Comparison of ENCODE assay signal across 9 cellular contexts in genomic region chr5:72452515-72453259, GRCh38. TPM values are rescaled to one million over a fixed set of nuclear protein-coding genes. Genes with fewer than 3 reads are reported as not detected.
DNase-seq lines count a peak whose midpoint lies in the region; ATAC-seq, FAIRE-seq and TF ChIP-seq lines count a peak whose summit lies in the region.
"Had no signal": no experiment of that assay in that cellular context is flagged by ENCODE, and none has a peak within 500 bp of the region (broad histone marks: within the 10 kb centered on the region; RNA-seq: fewer than 3 reads in every experiment).

No MANE protein-coding gene starts in this region.

- H3K4me1 ChIP-seq in body of pancreas (peaks cover 22% of the 10 kb centered on the region), kidney (ENCODE audit: control insufficient read depth in 1 of 2, insufficient read depth in 1 of 2, low read depth in 1 of 2, low read length in 2 of 2) (peaks cover 25 to 37% of the 10 kb centered on the region in 2 donors), testis (peaks cover 19% of the 10 kb centered on the region)

- H3K4me3 ChIP-seq in body of pancreas, result no peak overlapping the region
- peak overlapping the region in 1 of 2 donors; percentile 3 for H3K4me3 ChIP-seq in kidney (ENCODE audit: low read length in 2 of 2)
- no peak overlapping the region for H3K4me3 ChIP-seq in testis

- DNase-seq in body of pancreas, result peak; percentile 69 to 84 (median 80)
- peak; percentile 80 for DNase-seq in kidney
- peak; percentile 77 for DNase-seq in testis
- no peak for DNase-seq in GOT3 (lab: John Stamatoyannopoulos, UW)
- DNase-seq in posterior cingulate gyrus, result no peak
- DNase-seq in activated naive CD8-positive, alpha-beta T cell treated with anti-CD3 and anti-CD28 coated beads for 36 hours, result no peak

- no peak overlapping the region for H3K27ac Mint-ChIP-seq in activated naive CD8-positive, alpha-beta T cell treated with anti-CD3 and anti-CD28 coated beads for 36 hours

- no peak overlapping the region for H3K4me3 Mint-ChIP-seq in activated naive CD8-positive, alpha-beta T cell treated with anti-CD3 and anti-CD28 coated beads for 36 hours

- H3K27me3 Mint-ChIP-seq in activated naive CD8-positive, alpha-beta T cell treated with anti-CD3 and anti-CD28 coated beads for 36 hours, result peaks cover 8% of the 10 kb centered on the region

- ATAC-seq in HG02678 (IDR thresholded peaks at IDR 0.05; ENCODE audit: unreplicated experiment) (peak; percentile 16), body of pancreas (peak; percentile 81), GM21381 (IDR thresholded peaks at IDR 0.05; ENCODE audit: unreplicated experiment) (no peak)

- H3K27ac ChIP-seq in body of pancreas, result peak overlapping the region; percentile 21 to 71 (median 58)
- H3K27ac ChIP-seq in kidney (ENCODE audit: low read depth in 2 of 2, low read length in 2 of 2), result peak overlapping the region; percentile 89 to 94
- peak overlapping the region; percentile 47 to 74 for H3K27ac ChIP-seq in testis
- H3K27ac ChIP-seq: KMS-11 had no signal

- WGBS in body of pancreas, 2 donors, result 17 to 25% methylated on average over 9 of the region's 9 CpGs
- WGBS in testis, 2 donors, result 47 to 54% methylated on average over 9 of the region's 9 CpGs

- TF ChIP-seq POLR2A in body of pancreas (IDR thresholded peaks at IDR 0.05) (no peak), testis (IDR thresholded peaks at IDR 0.05) (no peak)

- H3K36me3 Mint-ChIP-seq in activated naive CD8-positive, alpha-beta T cell treated with anti-CD3 and anti-CD28 coated beads for 36 hours, result no peaks in the 10 kb centered on the region

- H3K4me1 Mint-ChIP-seq in activated naive CD8-positive, alpha-beta T cell treated with anti-CD3 and anti-CD28 coated beads for 36 hours, result no peaks in the 10 kb centered on the region

- intact Hi-C loops in body of pancreas (cut with DNase I) (no loop called here), kidney (cut with DNase I) (no loop called here), testis (cut with DNase I; ENCODE audit: low total_unique reads) (no loop called here), posterior cingulate gyrus (cut with DNase I) (no loop called here)

- TF ChIP-seq CTCF in body of pancreas (IDR thresholded peaks at IDR 0.05) (no peak), kidney (IDR thresholded peaks at IDR 0.05; ENCODE audit: borderline replicate concordance, extremely low read depth, insufficient read depth) (no peak), testis (IDR thresholded peaks at IDR 0.05) (no peak)

- H3K9me3 Mint-ChIP-seq in activated naive CD8-positive, alpha-beta T cell treated with anti-CD3 and anti-CD28 coated beads for 36 hours, result no peaks in the 10 kb centered on the region

- H3K27me3 ChIP-seq in body of pancreas, result no peaks in the 10 kb centered on the region
- H3K27me3 ChIP-seq in testis, result no peaks in the 10 kb centered on the region

- H3K9me3 ChIP-seq in body of pancreas (no peaks in the 10 kb centered on the region), kidney (ENCODE audit: control insufficient read depth in 1 of 2, low read length in 2 of 2) (no peaks in the 10 kb centered on the region), testis (no peaks in the 10 kb centered on the region)

- no peaks in the 10 kb centered on the region for H3K36me3 ChIP-seq in body of pancreas (replicated peaks in 1 of 2; ENCODE audit: insufficient read depth in 1 of 2, low read depth in 2 of 2)
- no peaks in the 10 kb centered on the region for H3K36me3 ChIP-seq in kidney (ENCODE audit: control insufficient read depth in 1 of 2, insufficient read depth in 2 of 2, low read length in 2 of 2)
- H3K36me3 ChIP-seq in testis (ENCODE audit: low read depth, missing control alignments), result no peaks in the 10 kb centered on the region

- no peak for FAIRE-seq in kidney (lab: Jason Lieb, UNC)

- H3K9ac ChIP-seq in kidney (ENCODE audit: low read length in 2 of 2), result peak overlapping the region in 1 of 2 donors; percentile 9
- H3K9ac ChIP-seq: KMS-11 had no signal

RNA-seq across cellular contexts. Expression of gene ZNF366, which starts 54.5 kb away (rescaled TPM):
- total RNA-seq in body of pancreas, result 1 to 10 TPM in 1 of 2 donors, under 1 TPM in 1; under 0.01 to 1.8 TPM
- total RNA-seq in kidney, result 8.1 TPM
- 0.22 TPM for polyA plus RNA-seq in kidney (ENCODE audit: insufficient read depth, low read depth, low replicate concordance)
- total RNA-seq in testis, result 1 to 10 TPM; 1.4 to 2.2 TPM
- 0.96 TPM for polyA plus RNA-seq in testis (ENCODE audit: insufficient read depth, low read depth, low replicate concordance)
- not detected for total RNA-seq in activated naive CD8-positive, alpha-beta T cell treated with anti-CD3 and anti-CD28 coated beads for 36 hours

Comparison
In these comparisons a context has a peak if more than half of its experiments do, and no peak if none do; other contexts are left out.
1. DNase-seq: peak in body of pancreas (4 of 4), kidney (single experiment) and testis (single experiment); none in GOT3 (single experiment), posterior cingulate gyrus (0 of 10) and activated naive CD8-positive, alpha-beta T cell treated with anti-CD3 and anti-CD28 coated beads for 36 hours (single experiment).
2. Peak in every context shown above with its lines, with median percentiles within 50 percentile points of each other: H3K27ac ChIP-seq.